Comparison of ENCODE assay signal across 8 cellular contexts in the genomic region with DNA sequence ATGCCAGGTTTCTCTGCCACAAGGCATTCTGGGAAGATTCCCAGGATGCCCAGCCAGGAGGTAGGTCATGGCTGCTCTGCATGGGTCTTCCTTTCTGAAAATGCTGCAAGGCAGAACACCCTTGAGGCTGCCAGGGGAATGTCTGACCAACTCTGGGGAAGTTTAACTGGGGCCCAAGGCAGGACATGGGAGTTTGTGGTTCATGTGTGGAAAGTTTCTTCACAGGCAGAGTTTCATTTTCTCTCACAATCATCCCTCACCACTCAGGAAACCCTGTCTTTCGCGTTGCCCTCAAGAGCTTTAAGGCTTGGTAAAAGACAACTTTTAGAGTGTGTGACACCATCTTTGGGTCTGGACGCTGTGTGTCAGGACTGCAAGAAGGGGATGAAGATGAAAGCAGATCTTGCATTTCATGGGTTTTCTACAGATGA.
DNase-seq lines count a peak whose midpoint lies in the region; ATAC-seq and TF ChIP-seq lines count a peak whose summit lies in the region.

No MANE protein-coding gene starts in this region.

- ATAC-seq in HG02571 (IDR thresholded peaks at IDR 0.05; ENCODE audit: unreplicated experiment): peak; percentile 91
- peak; percentile 98 for ATAC-seq in activated naive CD8-positive, alpha-beta T cell treated with anti-CD3 and anti-CD28 coated beads, Interleukin-2, amount 10 ng/mL, durations not matched to agents 7 days and 5 days (ENCODE audit: low read depth)
- ATAC-seq in Right ventricle myocardium inferior: no peak

- H3K4me1 Mint-ChIP-seq in activated naive CD8-positive, alpha-beta T cell treated with anti-CD3 and anti-CD28 coated beads, Interleukin-2, amount 10 ng/mL, durations not matched to agents 7 days and 5 days: peaks cover 43% of the 10 kb centered on the region
- H3K4me1 Mint-ChIP-seq in mesothelial cell of epicardium: peaks cover 17% of the 10 kb centered on the region

- H3K9me3 Mint-ChIP-seq in activated naive CD8-positive, alpha-beta T cell treated with anti-CD3 and anti-CD28 coated beads, Interleukin-2, amount 10 ng/mL, durations not matched to agents 7 days and 5 days: peaks cover 6% of the 10 kb centered on the region
- no peaks in the 10 kb centered on the region for H3K9me3 Mint-ChIP-seq in mesothelial cell of epicardium

- H3K4me3 ChIP-seq in Peyer's patch: no peak overlapping the region
- H3K4me3 ChIP-seq in thymus (ENCODE audit: low read length): no peak overlapping the region
- H3K4me3 ChIP-seq in spleen: no peak overlapping the region

- peak overlapping the region; percentile 91 for H3K27ac Mint-ChIP-seq in activated naive CD8-positive, alpha-beta T cell treated with anti-CD3 and anti-CD28 coated beads, Interleukin-2, amount 10 ng/mL, durations not matched to agents 7 days and 5 days
- no peak overlapping the region for H3K27ac Mint-ChIP-seq in mesothelial cell of epicardium

- intact Hi-C loops in spleen (cut with DNase I; ENCODE audit: low total_unique reads): no loop called here
- intact Hi-C loops in Right ventricle myocardium inferior (cut with DNase I): loop anchor here (10.0 kb wide), 1 partner anchor 112 kb away; no protein-coding TSS in a partner anchor

- peak overlapping the region; percentile 9 for H3K4me3 Mint-ChIP-seq in activated naive CD8-positive, alpha-beta T cell treated with anti-CD3 and anti-CD28 coated beads, Interleukin-2, amount 10 ng/mL, durations not matched to agents 7 days and 5 days
- H3K4me3 Mint-ChIP-seq in mesothelial cell of epicardium: no peak overlapping the region

- DNase-seq in Peyer's patch (peak in 2 of 3 donors; percentile 28 to 49), mesothelial cell of epicardium (ENCODE audit: low spot score in 2 of 2, unreplicated experiment in 2 of 2) (no peak), spleen (no peak), Right ventricle myocardium inferior (ENCODE audit: missing footprints) (no peak)
- DNase-seq in activated naive CD8-positive, alpha-beta T cell treated with anti-CD3 and anti-CD28 coated beads, Interleukin-2, amount 10 ng/mL, durations not matched to agents 7 days and 5 days: peak; percentile 49

- H3K27me3 ChIP-seq in Peyer's patch (no peaks in the 10 kb centered on the region), thymus (ENCODE audit: control insufficient read depth, insufficient read depth) (no peaks in the 10 kb centered on the region), spleen (replicated peaks in 1 of 7) (no peaks in the 10 kb centered on the region)

- peak; percentile 19; the same call in 1 of the 3 replicates for TF ChIP-seq CTCF in GM12872 (IDR thresholded peaks at IDR 0.05; ENCODE audit: insufficient read depth, low read depth, low read length)
- TF ChIP-seq CTCF in Peyer's patch (IDR thresholded peaks at IDR 0.05): no peak
- no peak for TF ChIP-seq CTCF in mesothelial cell of epicardium (IDR thresholded peaks at IDR 0.05; ENCODE audit: unreplicated experiment)
- TF ChIP-seq CTCF in spleen (IDR thresholded peaks at IDR 0.05 in 8 of 11, conservative IDR thresholded peaks at IDR 0.05 in 3 of 11): no peak

- H3K36me3 Mint-ChIP-seq in activated naive CD8-positive, alpha-beta T cell treated with anti-CD3 and anti-CD28 coated beads, Interleukin-2, amount 10 ng/mL, durations not matched to agents 7 days and 5 days: peaks cover 13% of the 10 kb centered on the region
- H3K36me3 Mint-ChIP-seq in mesothelial cell of epicardium: no peaks in the 10 kb centered on the region

- H3K36me3 ChIP-seq in Peyer's patch (no peaks in the 10 kb centered on the region), thymus (ENCODE audit: control insufficient read depth, insufficient read depth) (no peaks in the 10 kb centered on the region), spleen (no peaks in the 10 kb centered on the region)

- 21% methylated on average over 3 of the region's 3 CpGs for WGBS in thymus
- 25 to 46% (median 35%) methylated on average over 3 of the region's 3 CpGs for WGBS in spleen, 5 donors

- no peaks in the 10 kb centered on the region for H3K27me3 Mint-ChIP-seq in activated naive CD8-positive, alpha-beta T cell treated with anti-CD3 and anti-CD28 coated beads, Interleukin-2, amount 10 ng/mL, durations not matched to agents 7 days and 5 days
- H3K27me3 Mint-ChIP-seq in mesothelial cell of epicardium (ENCODE audit: low read depth): peaks cover 5% of the 10 kb centered on the region

- peaks cover 0 to 5% (median 0%) of the 10 kb centered on the region in 4 donors for H3K4me1 ChIP-seq in Peyer's patch
- peaks cover 2% of the 10 kb centered on the region for H3K4me1 ChIP-seq in thymus (ENCODE audit: control insufficient read depth, insufficient read depth, low read length)
- peaks cover 0 to 30% (median 13%) of the 10 kb centered on the region in 6 donors for H3K4me1 ChIP-seq in spleen

- H3K9me3 ChIP-seq in Peyer's patch (no peaks in the 10 kb centered on the region), thymus (ENCODE audit: control insufficient read depth) (no peaks in the 10 kb centered on the region), spleen (no peaks in the 10 kb centered on the region)

- TF ChIP-seq POLR2A in Peyer's patch (IDR thresholded peaks at IDR 0.05) (no peak), spleen (IDR thresholded peaks at IDR 0.05) (no peak)

- POLR2A ChIA-PET in activated naive CD8-positive, alpha-beta T cell treated with anti-CD3 and anti-CD28 coated beads, Interleukin-2, amount 10 ng/mL, durations not matched to agents 7 days and 5 days (lab: Charles Lee): interaction anchor here (1.0 kb wide), 1 partner anchor 98 kb away, joined by 3 read pairs; no protein-coding TSS in a partner anchor

- H3K27ac ChIP-seq in Peyer's patch: no peak overlapping the region
- peak overlapping the region; percentile 13 for H3K27ac ChIP-seq in thymus (ENCODE audit: low read depth)
- H3K27ac ChIP-seq in spleen: peak overlapping the region in 3 of 8 donors; percentile 23 to 53 (median 27)

Comparison
In these comparisons a context has a peak if more than half of its experiments do, and no peak if none do; other contexts are left out.
1. DNase-seq: peak in Peyer's patch (2 of 3) and activated naive CD8-positive, alpha-beta T cell treated with anti-CD3 and anti-CD28 coated beads, Interleukin-2, amount 10 ng/mL, durations not matched to agents 7 days and 5 days (single experiment); none in mesothelial cell of epicardium (0 of 2), spleen (single experiment) and Right ventricle myocardium inferior (single experiment).